16 cellular contexts compared by ENCODE assay signal in genomic region chr10:34713875-34714274, GRCh38.
DNase-seq lines count a peak whose midpoint lies in the region; FAIRE-seq and TF ChIP-seq lines count a peak whose summit lies in the region.
"Had no signal": no experiment of that assay in that cellular context is flagged by ENCODE, and none has a peak within 500 bp of the region (broad histone marks: within the 10 kb centered on the region; RNA-seq: fewer than 3 reads in every experiment).

No MANE protein-coding gene starts in this region.

- H3K79me2 ChIP-seq in PC-9 (ENCODE audit: low read depth) = peaks cover 87% of the 10 kb centered on the region

- CTCF ChIA-PET in PC-9 (lab: Charles Lee) = interaction anchor here (0.7 kb wide), 1 partner anchor 243 kb away, joined by 3 read pairs; no protein-coding TSS in a partner anchor
- CTCF ChIA-PET in GM10248 (lab: Yijun Ruan, JAX) = interaction anchor here (1.1 to 2.0 kb wide), 2 partner anchors 10 to 19 kb away, joined by 4 to 6 read pairs; no protein-coding TSS in a partner anchor

- no TSS peak for BruUV-seq in PC-9 (replicated peaks; lab: Mats Ljungman, UMichigan)

- no peaks in the 10 kb centered on the region for H3K36me3 ChIP-seq in PC-9 (ENCODE audit: low read depth)
- H3K36me3 ChIP-seq: left ventricle myocardium inferior had no signal

- peak; percentile 90 for FAIRE-seq in endometrium (lab: Jason Lieb, UNC)

- no peak overlapping the region for H2AFZ ChIP-seq in PC-9

- H3K9me3 Mint-ChIP-seq in mesothelial cell of epicardium = no peaks in the 10 kb centered on the region
- H3K9me3 Mint-ChIP-seq: activated CD4-positive, alpha-beta memory T cell treated with anti-CD3 and anti-CD28 coated beads, Interleukin-2, amount 10 ng/mL, durations not matched to agents 7 days and 5 days had no signal

- H3K9me3 ChIP-seq in PC-9 (ENCODE audit: insufficient read depth, low read depth) = no peaks in the 10 kb centered on the region; the same call in 1 of the 2 replicates
- H3K9me3 ChIP-seq: left ventricle myocardium inferior had no signal

- H3K27ac Mint-ChIP-seq in mesothelial cell of epicardium = peak overlapping the region; percentile 70
- H3K27ac Mint-ChIP-seq: activated CD4-positive, alpha-beta memory T cell treated with anti-CD3 and anti-CD28 coated beads, Interleukin-2, amount 10 ng/mL, durations not matched to agents 7 days and 5 days; B cell; naive thymus-derived CD4-positive, alpha-beta T cell had no signal

- TF ChIP-seq CTCF in PC-9 (conservative IDR thresholded peaks at IDR 0.05) (no peak), mesothelial cell of epicardium (IDR thresholded peaks at IDR 0.05; ENCODE audit: unreplicated experiment) (no peak), GM10248 (IDR thresholded peaks at IDR 0.05; ENCODE audit: control extremely low read depth, extremely low read depth, low read depth, missing control alignments) (no peak)

- H3K9me2 ChIP-seq in PC-9 (ENCODE audit: insufficient read depth) = no peaks in the 10 kb centered on the region

- intact Hi-C loops in PC-9 (cut with micrococcal nuclease; ENCODE audit: unreplicated experiment) = no loop called here

- H3K4me1 Mint-ChIP-seq in mesothelial cell of epicardium = peaks cover 17% of the 10 kb centered on the region
- H3K4me1 Mint-ChIP-seq: activated CD4-positive, alpha-beta memory T cell treated with anti-CD3 and anti-CD28 coated beads, Interleukin-2, amount 10 ng/mL, durations not matched to agents 7 days and 5 days; B cell; naive thymus-derived CD4-positive, alpha-beta T cell had no signal

- H3K36me3 Mint-ChIP-seq in mesothelial cell of epicardium = peaks cover 1% of the 10 kb centered on the region
- H3K36me3 Mint-ChIP-seq: naive thymus-derived CD4-positive, alpha-beta T cell had no signal

- H3K4me3 ChIP-seq in PC-9 = no peak overlapping the region
- H3K4me3 ChIP-seq: coronary artery, left ventricle myocardium inferior had no signal

- H3K4me3 Mint-ChIP-seq in mesothelial cell of epicardium = no peak overlapping the region
- H3K4me3 Mint-ChIP-seq: activated CD4-positive, alpha-beta memory T cell treated with anti-CD3 and anti-CD28 coated beads, Interleukin-2, amount 10 ng/mL, durations not matched to agents 7 days and 5 days; B cell; naive thymus-derived CD4-positive, alpha-beta T cell had no signal

- H3K4me1 ChIP-seq in PC-9 (replicated peaks; ENCODE audit: insufficient read depth) = peaks cover 54% of the 10 kb centered on the region

- peaks cover 43% of the 10 kb centered on the region for H3F3A ChIP-seq in PC-9 (ENCODE audit: insufficient read depth, low read depth)

- no peaks in the 10 kb centered on the region for H3K27me3 ChIP-seq in PC-9 (ENCODE audit: insufficient read depth, low read depth)

- no peaks in the 10 kb centered on the region for H3K27me3 Mint-ChIP-seq in mesothelial cell of epicardium (ENCODE audit: low read depth)
- H3K27me3 Mint-ChIP-seq: activated CD4-positive, alpha-beta memory T cell treated with anti-CD3 and anti-CD28 coated beads, Interleukin-2, amount 10 ng/mL, durations not matched to agents 7 days and 5 days; B cell had no signal

- POLR2A ChIA-PET in PC-9 (lab: Charles Lee; ENCODE audit: unreplicated experiment) = interaction anchor here (0.6 to 0.7 kb wide), 4 partner anchors 9 to 546 kb away, joined by 3 to 7 read pairs (median 6); no protein-coding TSS in a partner anchor
- POLR2A ChIA-PET in GM10248 (lab: Yijun Ruan, JAX) = no interaction called here

- H3K4me2 ChIP-seq in PC-9 = peak overlapping the region; percentile 64

- DNase-seq in EH (ENCODE audit: low read depth) = peak; percentile 40
- peak in 1 of 2 experiments; percentile 82 for DNase-seq in PC-9
- DNase-seq in mesothelial cell of epicardium (ENCODE audit: low spot score in 2 of 2, unreplicated experiment in 2 of 2) = no peak
- DNase-seq in GM10248 (ENCODE audit: extremely low spot score) = no peak
- no peak for DNase-seq in cerebellum (ENCODE audit: low spot score)
- no peak for DNase-seq in NCI-H1417 (lab: John Stamatoyannopoulos, UW)
- no peak for DNase-seq in NCI-H748 (lab: John Stamatoyannopoulos, UW; ENCODE audit: unreplicated experiment)
- DNase-seq: activated CD4-positive, alpha-beta memory T cell treated with anti-CD3 and anti-CD28 coated beads, Interleukin-2, amount 10 ng/mL, durations not matched to agents 7 days and 5 days; activated T-cell treated with anti-CD3 and anti-CD28 coated beads, Interleukin-2, amount 50 U/mL, for 48 hours; DMS153; left ventricle myocardium inferior; naive thymus-derived CD4-positive, alpha-beta T cell; NCI-H187 had no signal

- H3K27ac ChIP-seq in PC-9 = peak overlapping the region; percentile 81
- H3K27ac ChIP-seq: coronary artery, left ventricle myocardium inferior had no signal

- no peaks in the 10 kb centered on the region for H4K20me1 ChIP-seq in PC-9 (ENCODE audit: insufficient read depth)
